ENCODE assay signal across 8 cellular contexts in the genomic region with DNA sequence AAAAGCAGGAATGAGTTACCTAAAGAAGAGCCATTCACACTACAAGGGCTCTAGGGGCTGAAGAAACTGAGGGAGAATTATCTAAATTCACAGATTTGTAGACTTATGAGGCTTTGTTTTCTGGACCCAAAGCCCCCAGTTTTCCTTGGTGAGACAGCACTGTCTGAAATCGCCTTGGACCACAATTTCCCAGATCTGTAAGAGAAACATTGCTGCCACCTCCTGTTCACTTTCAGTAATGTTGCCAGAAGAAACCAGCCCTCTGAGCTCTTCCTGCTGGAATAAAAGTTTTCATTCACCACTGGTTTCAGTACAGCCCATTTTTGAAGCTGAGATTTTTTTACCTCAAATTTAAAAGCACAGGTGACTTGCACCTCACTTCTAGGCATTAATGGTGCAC.
DNase-seq lines count a peak whose midpoint lies in the region; ATAC-seq and TF ChIP-seq lines count a peak whose summit lies in the region.

No MANE protein-coding gene starts in this region.

- H3K27me3 Mint-ChIP-seq in CD8-positive, alpha-beta memory T cell, result no peaks in the 10 kb centered on the region
- peaks cover 6 to 25% (median 13%) of the 10 kb centered on the region in 5 donors for H3K27me3 Mint-ChIP-seq in naive thymus-derived CD4-positive, alpha-beta T cell

- H3K27me3 ChIP-seq in adrenal gland (peaks cover 7% of the 10 kb centered on the region), left ventricle myocardium inferior (ENCODE audit: low read depth) (peaks cover 3% of the 10 kb centered on the region)
- no peaks in the 10 kb centered on the region for H3K27me3 ChIP-seq in CD8-positive, alpha-beta memory T cell (ENCODE audit: insufficient read depth, low read length, poor library complexity, severe bottlenecking)
- H3K27me3 ChIP-seq in naive thymus-derived CD4-positive, alpha-beta T cell (ENCODE audit: control insufficient read depth in 2 of 2, insufficient read depth in 2 of 2, low read length in 2 of 2), result no peaks in the 10 kb centered on the region

- H3K4me1 Mint-ChIP-seq in CD8-positive, alpha-beta memory T cell, result no peaks in the 10 kb centered on the region
- H3K4me1 Mint-ChIP-seq in naive thymus-derived CD4-positive, alpha-beta T cell, result no peaks in the 10 kb centered on the region

- CTCF ChIA-PET in CD8-positive, alpha-beta memory T cell (lab: Charles Lee), result no interaction called here
- CTCF ChIA-PET in naive thymus-derived CD4-positive, alpha-beta T cell (lab: Charles Lee), result no interaction called here

- no peaks in the 10 kb centered on the region for H3K9me3 ChIP-seq in adrenal gland (replicated peaks in 1 of 3)
- H3K9me3 ChIP-seq in left ventricle myocardium inferior (replicated peaks), result no peaks in the 10 kb centered on the region
- no peaks in the 10 kb centered on the region for H3K9me3 ChIP-seq in CD8-positive, alpha-beta memory T cell (ENCODE audit: low read length)
- H3K9me3 ChIP-seq in naive thymus-derived CD4-positive, alpha-beta T cell (ENCODE audit: control insufficient read depth in 2 of 3, low read length in 3 of 3), result no peaks in the 10 kb centered on the region

- no peaks in the 10 kb centered on the region for H3K36me3 Mint-ChIP-seq in CD8-positive, alpha-beta memory T cell
- H3K36me3 Mint-ChIP-seq in naive thymus-derived CD4-positive, alpha-beta T cell, result no peaks in the 10 kb centered on the region

- no peak overlapping the region for H3K4me3 Mint-ChIP-seq in CD8-positive, alpha-beta memory T cell
- H3K4me3 Mint-ChIP-seq in naive thymus-derived CD4-positive, alpha-beta T cell, result no peak overlapping the region

- H3K4me3 ChIP-seq in adrenal gland (no peak overlapping the region), left ventricle myocardium inferior (no peak overlapping the region), retinal pigment epithelial cell (ENCODE audit: low read length) (no peak overlapping the region)
- H3K4me3 ChIP-seq in CD8-positive, alpha-beta memory T cell (ENCODE audit: low read length), result no peak overlapping the region
- no peak overlapping the region for H3K4me3 ChIP-seq in naive thymus-derived CD4-positive, alpha-beta T cell (ENCODE audit: low read length)

- no peak overlapping the region for H3K27ac Mint-ChIP-seq in CD8-positive, alpha-beta memory T cell
- no peak overlapping the region for H3K27ac Mint-ChIP-seq in naive thymus-derived CD4-positive, alpha-beta T cell

- intact Hi-C loops in adrenal gland (cut with DNase I), result loop anchor here (10.0 kb wide), 2 partner anchors 178 to 818 kb away; no protein-coding TSS in a partner anchor
- intact Hi-C loops in left ventricle myocardium inferior (cut with micrococcal nuclease), result loop anchor here (10.0 kb wide), 1 partner anchor 818 kb away; no protein-coding TSS in a partner anchor
- intact Hi-C loops in naive thymus-derived CD4-positive, alpha-beta T cell (cut with micrococcal nuclease), result loop anchor here in 1 of 2 donors (2.0 to 10.0 kb wide), 2 partner anchors 180 to 818 kb away; no protein-coding TSS in a partner anchor

- H3K9me3 Mint-ChIP-seq in CD8-positive, alpha-beta memory T cell, result no peaks in the 10 kb centered on the region
- H3K9me3 Mint-ChIP-seq in naive thymus-derived CD4-positive, alpha-beta T cell, result peaks cover 0 to 3% (median 0%) of the 10 kb centered on the region in 11 donors

- no peaks in the 10 kb centered on the region for H3K4me1 ChIP-seq in adrenal gland (replicated peaks in 1 of 2)
- no peaks in the 10 kb centered on the region for H3K4me1 ChIP-seq in left ventricle myocardium inferior
- no peaks in the 10 kb centered on the region for H3K4me1 ChIP-seq in CD8-positive, alpha-beta memory T cell (ENCODE audit: insufficient read depth, low read length)
- H3K4me1 ChIP-seq in naive thymus-derived CD4-positive, alpha-beta T cell (ENCODE audit: control insufficient read depth in 2 of 2, insufficient read depth in 2 of 2, low read length in 2 of 2), result no peaks in the 10 kb centered on the region

- 2 to 9% (median 5%) methylated on average over 1 of the region's 1 CpG for whole genome bisulfite sequencing in adrenal gland, 4 donors

- TF ChIP-seq CTCF in adrenal gland (IDR thresholded peaks at IDR 0.05), result peak; percentile 30 to 72 (median 67)
- peak; percentile 77 for TF ChIP-seq CTCF in left ventricle myocardium inferior (IDR thresholded peaks at IDR 0.05; ENCODE audit: borderline replicate concordance)
- peak; percentile 72 for TF ChIP-seq CTCF in retinal pigment epithelial cell (conservative IDR thresholded peaks at IDR 0.05; ENCODE audit: low read depth, low read length)

- H3K27ac ChIP-seq in adrenal gland (no peak overlapping the region), left ventricle myocardium inferior (replicated peaks) (no peak overlapping the region)
- H3K27ac ChIP-seq in CD8-positive, alpha-beta memory T cell (ENCODE audit: low read depth, low read length), result no peak overlapping the region
- H3K27ac ChIP-seq in naive thymus-derived CD4-positive, alpha-beta T cell (ENCODE audit: low read depth, low read length), result no peak overlapping the region

- no peak for ATAC-seq in naive thymus-derived CD4-positive, alpha-beta T cell

- TF ChIP-seq POLR2A in adrenal gland (IDR thresholded peaks at IDR 0.05), result no peak

- POLR2A ChIA-PET in CD8-positive, alpha-beta memory T cell (lab: Charles Lee), result no interaction called here
- POLR2A ChIA-PET in naive thymus-derived CD4-positive, alpha-beta T cell (lab: Charles Lee), result no interaction called here

- DNase-seq in ELF-1 (ENCODE audit: low read depth, low spot score) (peak; percentile 64), HCEC 1CT (peak; percentile 40), NCI-H2081 treated with DMSO at 0.1 percent for 48 hours (lab: John Stamatoyannopoulos, UW) (peak; percentile 48), adrenal gland (peak; percentile 26 to 67 (median 45)), left ventricle myocardium inferior (no peak), retinal pigment epithelial cell (ENCODE audit: low read depth) (peak; percentile 22)
- DNase-seq in CD8-positive, alpha-beta memory T cell, result no peak
- no peak for DNase-seq in naive thymus-derived CD4-positive, alpha-beta T cell

- H3K36me3 ChIP-seq in adrenal gland (replicated peaks in 1 of 2) (no peaks in the 10 kb centered on the region), left ventricle myocardium inferior (no peaks in the 10 kb centered on the region)
- no peaks in the 10 kb centered on the region for H3K36me3 ChIP-seq in CD8-positive, alpha-beta memory T cell (ENCODE audit: insufficient read depth, low read length)
- H3K36me3 ChIP-seq in naive thymus-derived CD4-positive, alpha-beta T cell (ENCODE audit: control insufficient read depth in 2 of 3, insufficient read depth in 3 of 3, low read length in 3 of 3), result no peaks in the 10 kb centered on the region

Comparison
In these comparisons a context has a peak if more than half of its experiments do, and no peak if none do; other contexts are left out.
1. DNase-seq: peak in ELF-1 (single experiment), HCEC 1CT (single experiment), NCI-H2081 treated with DMSO at 0.1 percent for 48 hours (single experiment), adrenal gland (7 of 7) and retinal pigment epithelial cell (single experiment); none in left ventricle myocardium inferior (single experiment), CD8-positive, alpha-beta memory T cell (0 of 5) and naive thymus-derived CD4-positive, alpha-beta T cell (0 of 9).
2. Peak in every context shown above with its lines, with median percentiles within 50 percentile points of each other: CTCF ChIP-seq.